Comparison of ENCODE assay signal across 11 cellular contexts in the genomic region with DNA sequence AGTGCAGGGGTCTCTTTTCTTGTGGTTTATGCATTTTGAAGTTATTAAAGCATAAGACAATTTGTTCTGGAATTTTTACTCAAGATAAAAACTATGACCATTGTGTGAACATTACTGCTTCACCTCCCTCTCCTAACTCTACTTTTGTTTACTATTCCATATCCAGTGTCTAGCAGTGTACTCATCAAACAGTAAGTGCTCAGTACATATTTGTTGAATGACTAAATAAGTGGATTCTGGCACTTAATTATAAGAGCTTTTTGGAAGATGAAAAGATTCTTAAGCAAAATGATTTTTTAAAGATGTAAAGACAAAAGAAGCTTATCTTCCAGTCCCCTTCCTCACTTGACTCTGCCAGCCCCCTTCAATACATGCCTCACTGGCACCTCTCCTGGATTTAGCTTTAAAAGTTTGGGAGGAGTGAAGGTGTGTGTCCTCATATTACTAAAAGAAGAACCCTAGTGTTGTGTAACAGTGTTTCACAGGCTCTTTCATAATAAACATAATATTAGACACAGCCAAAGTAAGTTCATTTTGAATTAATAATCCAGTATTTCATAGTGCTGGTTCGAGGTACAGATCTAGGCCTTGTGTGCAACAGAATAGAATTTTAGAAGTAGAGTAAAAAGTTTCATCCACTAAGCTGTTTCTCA. TPM values are rescaled to one million over a fixed set of nuclear protein-coding genes. Genes with fewer than 3 reads are reported as not detected.
DNase-seq lines count a peak whose midpoint lies in the region; ATAC-seq, FAIRE-seq and TF ChIP-seq lines count a peak whose summit lies in the region.
"Had no signal": no experiment of that assay in that cellular context is flagged by ENCODE, and none has a peak within 500 bp of the region (broad histone marks: within the 10 kb centered on the region; RNA-seq: fewer than 3 reads in every experiment).

No MANE protein-coding gene starts in this region.

- ATAC-seq in SK-N-SH treated with all-trans-retinoic acid at 6 μM for 48 hours = peak; percentile 38; the same call in 2 of the 3 replicates

- H3K36me3 ChIP-seq in cardiac muscle cell (no peaks in the 10 kb centered on the region), rectal smooth muscle tissue (ENCODE audit: control insufficient read depth, insufficient read depth, low read length) (peaks cover 2% of the 10 kb centered on the region)
- H3K36me3 ChIP-seq: vagina had no signal

- peaks cover 0 to 5% (median 1%) of the 10 kb centered on the region in 3 donors for H3K27me3 Mint-ChIP-seq in immature natural killer cell (ENCODE audit: low read depth in 3 of 3)

- H3K27ac ChIP-seq in cardiac muscle cell (peak overlapping the region; percentile 69), rectal smooth muscle tissue (ENCODE audit: low read depth, low read length) (peak overlapping the region; percentile 27)
- H3K27ac ChIP-seq: vagina had no signal

- H3K27ac Mint-ChIP-seq in immature natural killer cell = no peak overlapping the region
- H3K27ac Mint-ChIP-seq: CD4-positive, alpha-beta memory T cell had no signal

- H3K27me3 ChIP-seq in cardiac muscle cell (no peaks in the 10 kb centered on the region), rectal smooth muscle tissue (ENCODE audit: control insufficient read depth, insufficient read depth, low read length) (no peaks in the 10 kb centered on the region)
- H3K27me3 ChIP-seq: vagina had no signal

- TF ChIP-seq CTCF in cardiac muscle cell (IDR thresholded peaks at IDR 0.05; ENCODE audit: low read depth, low read length) = no peak

- no peak overlapping the region for H3K9ac ChIP-seq in rectal smooth muscle tissue (ENCODE audit: low read length)

- peaks cover 0 to 4% of the 10 kb centered on the region in 2 donors for H3K4me1 Mint-ChIP-seq in immature natural killer cell
- H3K4me1 Mint-ChIP-seq: CD4-positive, alpha-beta memory T cell had no signal

- no peak overlapping the region for H3K4me3 ChIP-seq in cardiac muscle cell
- no peak overlapping the region for H3K4me3 ChIP-seq in rectal smooth muscle tissue (ENCODE audit: low read length)
- H3K4me3 ChIP-seq: vagina had no signal

- FAIRE-seq in frontal cortex (lab: Jason Lieb, UNC) = no peak

- peaks cover 44% of the 10 kb centered on the region for H3K4me1 ChIP-seq in cardiac muscle cell (ENCODE audit: low read depth)
- H3K4me1 ChIP-seq in rectal smooth muscle tissue (ENCODE audit: control insufficient read depth, insufficient read depth, low read length) = peaks cover 29% of the 10 kb centered on the region

- no peak overlapping the region for H3K4me3 Mint-ChIP-seq in immature natural killer cell
- H3K4me3 Mint-ChIP-seq: CD4-positive, alpha-beta memory T cell had no signal

- H3K36me3 Mint-ChIP-seq in immature natural killer cell = no peaks in the 10 kb centered on the region
- H3K36me3 Mint-ChIP-seq: CD4-positive, alpha-beta memory T cell had no signal

- no peaks in the 10 kb centered on the region for H3K9me3 ChIP-seq in cardiac muscle cell (ENCODE audit: low read depth)
- H3K9me3 ChIP-seq: vagina had no signal

- DNase-seq in DMS53 treated with DMSO at 0.1 percent for 48 hours (lab: John Stamatoyannopoulos, UW; ENCODE audit: unreplicated experiment) (peak; percentile 85), cardiac muscle cell (ENCODE audit: low read depth in 1 of 2, low spot score in 1 of 2) (no peak), immature natural killer cell (no peak), NK-92 (lab: John Stamatoyannopoulos, UW; ENCODE audit: unreplicated experiment) (no peak), frontal cortex (ENCODE audit: low spot score in 2 of 2) (no peak), ureter (ENCODE audit: low spot score) (no peak)
- DNase-seq: activated CD4-positive, alpha-beta T cell treated with anti-CD3 and anti-CD28 coated beads for 1 hour; CD4-positive, alpha-beta memory T cell had no signal

- peaks cover 0 to 2% (median 0%) of the 10 kb centered on the region in 6 donors for H3K9me3 Mint-ChIP-seq in immature natural killer cell

TF ChIP-seq in SK-N-SH treated with all-trans-retinoic acid at 6 μM for 48 hours, 23 proteins besides CTCF, POLR2A, EP300 and RAD21:
- peak; percentile 74 for TF ChIP-seq ISL1 (CRISPR knock-in tag; IDR thresholded peaks at IDR 0.05)
- TF ChIP-seq, protein P1, sequence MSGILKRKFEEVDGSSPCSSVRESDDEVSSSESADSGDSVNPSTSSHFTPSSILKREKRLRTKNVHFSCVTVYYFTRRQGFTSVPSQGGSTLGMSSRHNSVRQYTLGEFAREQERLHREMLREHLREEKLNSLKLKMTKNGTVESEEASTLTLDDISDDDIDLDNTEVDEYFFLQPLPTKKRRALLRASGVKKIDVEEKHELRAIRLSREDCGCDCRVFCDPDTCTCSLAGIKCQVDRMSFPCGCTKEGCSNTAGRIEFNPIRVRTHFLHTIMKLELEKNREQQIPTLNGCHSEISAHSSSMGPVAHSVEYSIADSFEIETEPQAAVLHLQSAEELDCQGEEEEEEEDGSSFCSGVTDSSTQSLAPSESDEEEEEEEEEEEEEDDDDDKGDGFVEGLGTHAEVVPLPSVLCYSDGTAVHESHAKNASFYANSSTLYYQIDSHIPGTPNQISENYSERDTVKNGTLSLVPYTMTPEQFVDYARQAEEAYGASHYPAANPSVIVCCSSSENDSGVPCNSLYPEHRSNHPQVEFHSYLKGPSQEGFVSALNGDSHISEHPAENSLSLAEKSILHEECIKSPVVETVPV (CRISPR knock-in tag; IDR thresholded peaks at IDR 0.05) = no peak

RNA-seq across cellular contexts. Expression of gene GAB1, which starts 53.0 kb away (rescaled TPM):
- total RNA-seq in cardiac muscle cell = 35.8 and 63.9 TPM in 2 replicates
- polyA plus RNA-seq in cardiac muscle cell = 11.9 and 16.0 TPM in 2 replicates
- 1 to 10 TPM in 2 of 3 donors, not detected in 1; 1.9 to 2.9 TPM for polyA plus RNA-seq in immature natural killer cell
- total RNA-seq in frontal cortex = 15.5 TPM
- total RNA-seq in ureter = 42.4 TPM
- polyA plus RNA-seq: CD4-positive, alpha-beta memory T cell had no signal
